In genomic region chr19:45886427-45887310, GRCh38 we compare ENCODE assay signal across 8 cellular contexts. TPM values are rescaled to one million over a fixed set of nuclear protein-coding genes. Genes with fewer than 3 reads are reported as not detected.
A peak's percentile ranks its signal among the peaks of the same experiment; 100 is the strongest.
DNase-seq lines count a peak whose midpoint lies in the region; ATAC-seq and TF ChIP-seq lines count a peak whose summit lies in the region.

No MANE protein-coding gene starts in this region.

- CTCF ChIA-PET in CD4-positive, alpha-beta T cell (lab: Charles Lee), result interaction anchor here (0.6 to 2.9 kb wide), 5 partner anchors 16 to 1463 kb away, joined by 3 to 12 read pairs (median 4); partner anchors contain the start of genes DHX34, FOXA3, MYPOP and SYMPK

- no peaks in the 10 kb centered on the region for H3K27me3 Mint-ChIP-seq in CD4-positive, alpha-beta T cell
- H3K27me3 Mint-ChIP-seq in effector memory CD8-positive, alpha-beta T cell, result no peaks in the 10 kb centered on the region
- H3K27me3 Mint-ChIP-seq in memory B cell, result peaks cover 1% of the 10 kb centered on the region

- peak overlapping the region; percentile 99 for H3K27ac Mint-ChIP-seq in CD4-positive, alpha-beta T cell
- H3K27ac Mint-ChIP-seq in effector memory CD8-positive, alpha-beta T cell, result peak overlapping the region; percentile 91 to 99
- peak overlapping the region; percentile 89 for H3K27ac Mint-ChIP-seq in memory B cell

- no peaks in the 10 kb centered on the region for H3K9me3 ChIP-seq in CD4-positive, alpha-beta T cell (ENCODE audit: control insufficient read depth, low read length)

- peaks cover 31% of the 10 kb centered on the region for H3K4me1 Mint-ChIP-seq in CD4-positive, alpha-beta T cell (ENCODE audit: low read depth)
- peaks cover 18 to 22% of the 10 kb centered on the region in 2 donors for H3K4me1 Mint-ChIP-seq in effector memory CD8-positive, alpha-beta T cell (ENCODE audit: low read depth in 2 of 2)
- H3K4me1 Mint-ChIP-seq in memory B cell, result peaks cover 9% of the 10 kb centered on the region

- peak overlapping the region; percentile 98 for H3K4me3 Mint-ChIP-seq in CD4-positive, alpha-beta T cell
- H3K4me3 Mint-ChIP-seq in effector memory CD8-positive, alpha-beta T cell, result peak overlapping the region; percentile 94 to 100
- peak overlapping the region; percentile 92 for H3K4me3 Mint-ChIP-seq in memory B cell

- intact Hi-C loops in CD4-positive, alpha-beta T cell (cut with DNase I, micrococcal nuclease), result loop anchor here (1.0 to 5.0 kb wide), 8 partner anchors 16 to 1596 kb away; partner anchors contain the start of genes CCDC61 (in 2 of the 2), MYPOP (in 2 of the 2), SYMPK (in 2 of the 2) and FBXO46 (in 1 of the 2)

- POLR2A ChIA-PET in CD4-positive, alpha-beta T cell (lab: Charles Lee), result interaction anchor here (1.0 to 2.8 kb wide), 6 partner anchors 16 to 170 kb away, joined by 4 to 44 read pairs (median 13); partner anchors contain the start of genes CCDC61, FBXO46, FOXA3 and MYPOP

- H3K27ac ChIP-seq in CD4-positive, alpha-beta T cell (ENCODE audit: low read depth, low read length), result peak overlapping the region; percentile 82

- H3K9me3 Mint-ChIP-seq in CD4-positive, alpha-beta T cell, result no peaks in the 10 kb centered on the region
- H3K9me3 Mint-ChIP-seq in effector memory CD8-positive, alpha-beta T cell, result no peaks in the 10 kb centered on the region
- no peaks in the 10 kb centered on the region for H3K9me3 Mint-ChIP-seq in memory B cell

- DNase-seq in CD4-positive, alpha-beta T cell, result peak; percentile 80 to 88 (median 84)
- peak; percentile 94 for DNase-seq in HT1080 (ENCODE audit: low read depth)
- peak; percentile 88 for DNase-seq in NK-92 treated with Interleukin-12 subunit alpha and Interleukin-12 subunit beta, amount 100 ng/mL, for 24 hours (lab: John Stamatoyannopoulos, UW)
- peak; percentile 75 to 80 for DNase-seq in activated CD8-positive, alpha-beta memory T cell treated with anti-CD3 and anti-CD28 coated beads for 4 hours (ENCODE audit: low read depth in 2 of 2)
- peak; percentile 87 to 93 (median 89) for DNase-seq in effector memory CD8-positive, alpha-beta T cell
- DNase-seq in memory B cell (ENCODE audit: low spot score in 2 of 2), result peak; percentile 79 to 87
- DNase-seq in stimulated activated CD4-positive, alpha-beta T cell treated with anti-CD3 and anti-CD28 coated beads, TNF-alpha, amount 100 ng/mL, for 48 hours (ENCODE audit: low read depth in 3 of 3), result peak; percentile 78 to 89 (median 86)

- H3K36me3 Mint-ChIP-seq in CD4-positive, alpha-beta T cell (ENCODE audit: low read depth), result peaks cover 24% of the 10 kb centered on the region
- H3K36me3 Mint-ChIP-seq in effector memory CD8-positive, alpha-beta T cell (ENCODE audit: insufficient read depth), result peaks cover 12% of the 10 kb centered on the region
- peaks cover 8% of the 10 kb centered on the region for H3K36me3 Mint-ChIP-seq in memory B cell

- ATAC-seq in CD4-positive, alpha-beta T cell (ENCODE audit: poor library complexity), result peak; percentile 68
- peak; percentile 50 for ATAC-seq in GM19463 (IDR thresholded peaks at IDR 0.05; ENCODE audit: unreplicated experiment)
- ATAC-seq in effector memory CD8-positive, alpha-beta T cell (replicated peaks), result peak; percentile 72
- ATAC-seq in memory B cell (ENCODE audit: low read depth), result peak; percentile 70

- no peaks in the 10 kb centered on the region for H3K27me3 ChIP-seq in CD4-positive, alpha-beta T cell (ENCODE audit: control insufficient read depth, insufficient read depth, low read length)

- no peak for TF ChIP-seq CTCF in CD4-positive, alpha-beta T cell (IDR thresholded peaks at IDR 0.05)

RNA-seq across cellular contexts. Expression of gene IRF2BP1, which starts 0.7 kb away (rescaled TPM):
- total RNA-seq in CD4-positive, alpha-beta T cell, result 10 to 100 TPM; 21.0 to 21.6 TPM
- total RNA-seq in HT1080 (2014; rRNA removed; shearing (Covaris generic)), result 57.1 and 57.4 TPM in 2 replicates
- polyA plus RNA-seq in HT1080 (2015; cell fraction: cytosol; rRNA removed), result 40.2 and 48.1 TPM in 2 replicates
- polyA plus RNA-seq in HT1080 (2015; cell fraction: nucleus; rRNA removed), result 32.8 and 32.9 TPM in 2 replicates

RNA-seq across cellular contexts. Expression of gene MYPOP, which starts 15.7 kb away (rescaled TPM):
- total RNA-seq in CD4-positive, alpha-beta T cell, result 1 to 10 TPM; 4.1 to 4.7 TPM
- 2.2 and 4.4 TPM in 2 replicates for total RNA-seq in HT1080 (2014; rRNA removed; shearing (Covaris generic))
- 3.3 and 4.7 TPM in 2 replicates for polyA plus RNA-seq in HT1080 (2015; cell fraction: cytosol; rRNA removed)
- polyA plus RNA-seq in HT1080 (2015; cell fraction: nucleus; rRNA removed), result 3.4 and 3.8 TPM in 2 replicates

RNA-seq across cellular contexts. Expression of gene FOXA3, which starts 22.5 kb away (rescaled TPM):
- not detected for total RNA-seq in CD4-positive, alpha-beta T cell
- total RNA-seq in HT1080 (2014; rRNA removed; shearing (Covaris generic)), result 2.2 and 2.8 TPM in 2 replicates
- polyA plus RNA-seq in HT1080 (2015; cell fraction: cytosol; rRNA removed), result 1.1 and 2.3 TPM in 2 replicates
- polyA plus RNA-seq in HT1080 (2015; cell fraction: nucleus; rRNA removed), result 0.92 and 1.2 TPM in 2 replicates

RNA-seq across cellular contexts. Expression of gene SYMPK, which starts 23.7 kb away (rescaled TPM):
- total RNA-seq in CD4-positive, alpha-beta T cell, result 10 to 100 TPM; 63.3 to 65.0 TPM
- 73.4 and 89.3 TPM in 2 replicates for total RNA-seq in HT1080 (2014; rRNA removed; shearing (Covaris generic))
- 55.8 and 63.4 TPM in 2 replicates for polyA plus RNA-seq in HT1080 (2015; cell fraction: cytosol; rRNA removed)
- polyA plus RNA-seq in HT1080 (2015; cell fraction: nucleus; rRNA removed), result 137 and 174 TPM in 2 replicates

RNA-seq across cellular contexts. Expression of gene NANOS2, which starts 27.9 kb away (rescaled TPM):
- total RNA-seq in CD4-positive, alpha-beta T cell, result not detected
- not detected in 2 replicates for total RNA-seq in HT1080 (2014; rRNA removed; shearing (Covaris generic))
- not detected in 2 replicates for polyA plus RNA-seq in HT1080 (2015; cell fraction: cytosol; rRNA removed)
- not detected in 2 replicates for polyA plus RNA-seq in HT1080 (2015; cell fraction: nucleus; rRNA removed)

Comparison
In these comparisons a context has a peak if more than half of its experiments do, and no peak if none do; other contexts are left out.
1. Peak in every context shown above with its lines: DNase-seq, ATAC-seq and H3K27ac ChIP-seq.